In genomic region chr14:101235042-101235871, GRCh38 we compare ENCODE assay signal across 8 cellular contexts.
DNase-seq lines count a peak whose midpoint lies in the region; ATAC-seq and TF ChIP-seq lines count a peak whose summit lies in the region.

No MANE protein-coding gene starts in this region.

- no peaks in the 10 kb centered on the region for H3K79me2 ChIP-seq in Loucy (ENCODE audit: insufficient read depth, low read length)

- peak; percentile 68 for ATAC-seq in activated CD8-positive, alpha-beta T cell treated with anti-CD3 and anti-CD28 coated beads for 36 hours
- ATAC-seq in heart left ventricle, result peak in 3 of 4 donors; percentile 62 to 68 (median 68)
- peak; percentile 80 for ATAC-seq in sciatic nerve
- ATAC-seq in HG03045 (IDR thresholded peaks at IDR 0.05; ENCODE audit: unreplicated experiment), result no peak
- no peak for ATAC-seq in HG03521 (IDR thresholded peaks at IDR 0.05; ENCODE audit: unreplicated experiment)

- H3K27me3 Mint-ChIP-seq in activated CD8-positive, alpha-beta T cell treated with anti-CD3 and anti-CD28 coated beads for 36 hours, result peaks cover 2% of the 10 kb centered on the region

- no peaks in the 10 kb centered on the region for H3K36me3 Mint-ChIP-seq in activated CD8-positive, alpha-beta T cell treated with anti-CD3 and anti-CD28 coated beads for 36 hours (ENCODE audit: low read depth)

- H3K4me1 ChIP-seq in Loucy (ENCODE audit: insufficient read depth, low read length, poor library complexity, severe bottlenecking) (no peaks in the 10 kb centered on the region), heart left ventricle (no peaks in the 10 kb centered on the region)

- no peak overlapping the region for H3K4me3 Mint-ChIP-seq in activated CD8-positive, alpha-beta T cell treated with anti-CD3 and anti-CD28 coated beads for 36 hours

- H3K27ac ChIP-seq in heart left ventricle, result no peak overlapping the region

- no peak overlapping the region for H3K27ac Mint-ChIP-seq in activated CD8-positive, alpha-beta T cell treated with anti-CD3 and anti-CD28 coated beads for 36 hours

- H3K4me3 ChIP-seq in Loucy (ENCODE audit: low read length, poor library complexity, severe bottlenecking) (no peak overlapping the region), heart left ventricle (no peak overlapping the region)

- H4K20me1 ChIP-seq in Loucy (ENCODE audit: insufficient read depth, low read length, poor library complexity, severe bottlenecking), result no peaks in the 10 kb centered on the region

- H3K9me3 Mint-ChIP-seq in activated CD8-positive, alpha-beta T cell treated with anti-CD3 and anti-CD28 coated beads for 36 hours, result no peaks in the 10 kb centered on the region

- no peaks in the 10 kb centered on the region for H3K27me3 ChIP-seq in Loucy (ENCODE audit: insufficient read depth, low read length, poor library complexity, severe bottlenecking)
- peaks cover 0 to 44% (median 4%) of the 10 kb centered on the region in 9 donors for H3K27me3 ChIP-seq in heart left ventricle

- no peaks in the 10 kb centered on the region for H3F3A ChIP-seq in Loucy (ENCODE audit: low read depth)

- H3K4me1 Mint-ChIP-seq in activated CD8-positive, alpha-beta T cell treated with anti-CD3 and anti-CD28 coated beads for 36 hours (ENCODE audit: low read depth), result no peaks in the 10 kb centered on the region

- WGBS in heart left ventricle, 4 donors, result 62 to 65% (median 64%) methylated on average over 20 to 21 of the region's 21 CpGs

- TF ChIP-seq POLR2A in heart left ventricle (IDR thresholded peaks at IDR 0.05), result no peak

- H3K9ac ChIP-seq in Loucy (ENCODE audit: low read depth, low read length, poor library complexity, severe bottlenecking), result no peak overlapping the region

- H3K36me3 ChIP-seq in Loucy (ENCODE audit: insufficient read depth, low read length) (no peaks in the 10 kb centered on the region), heart left ventricle (no peaks in the 10 kb centered on the region)

- CTCF ChIA-PET in activated CD8-positive, alpha-beta T cell treated with anti-CD3 and anti-CD28 coated beads for 36 hours (lab: Charles Lee), result interaction anchor here (0.9 to 1.4 kb wide), 2 partner anchors 10 to 329 kb away, joined by 3 read pairs; no protein-coding TSS in a partner anchor

- H3K9me2 ChIP-seq in Loucy (replicated peaks; ENCODE audit: low read depth, low read length), result no peaks in the 10 kb centered on the region

- DNase-seq in SKM-1 (lab: John Stamatoyannopoulos, UW; ENCODE audit: unreplicated experiment), result peak; percentile 0
- no peak for DNase-seq in SKM-1 treated with dmso at 0.1 percent for 144 hours (lab: John Stamatoyannopoulos, UW; ENCODE audit: unreplicated experiment)
- DNase-seq in activated CD8-positive, alpha-beta T cell treated with anti-CD3 and anti-CD28 coated beads for 36 hours, result peak; percentile 64
- peak in 3 of 5 donors; percentile 27 to 45 (median 33) for DNase-seq in heart left ventricle
- DNase-seq in sciatic nerve (ENCODE audit: low spot score), result peak; percentile 83

- POLR2A ChIA-PET in activated CD8-positive, alpha-beta T cell treated with anti-CD3 and anti-CD28 coated beads for 36 hours (lab: Charles Lee), result no interaction called here

- H3K4me2 ChIP-seq in Loucy (ENCODE audit: low read depth, low read length, poor library complexity, severe bottlenecking), result no peak overlapping the region

- TF ChIP-seq CTCF in Loucy (conservative IDR thresholded peaks at IDR 0.05; ENCODE audit: low read length) (peak; percentile 86), heart left ventricle (IDR thresholded peaks at IDR 0.05) (peak; percentile 36 to 59 (median 52))
- peak; percentile 62 for TF ChIP-seq CTCF in activated CD8-positive, alpha-beta T cell treated with anti-CD3 and anti-CD28 coated beads for 36 hours (IDR thresholded peaks at IDR 0.05)

- intact Hi-C loops in activated CD8-positive, alpha-beta T cell treated with anti-CD3 and anti-CD28 coated beads for 36 hours (cut with micrococcal nuclease), result no loop called here
- intact Hi-C loops in heart left ventricle (cut with DNase I), result loop anchor here in 3 of 10 donors (2.0 to 10.0 kb wide), 4 partner anchors 380 to 573 kb away; no protein-coding TSS in a partner anchor
- intact Hi-C loops in sciatic nerve (cut with DNase I), result no loop called here

- no peaks in the 10 kb centered on the region for H3K9me3 ChIP-seq in Loucy (ENCODE audit: insufficient read depth, low read depth, low read length)
- H3K9me3 ChIP-seq in heart left ventricle, result no peaks in the 10 kb centered on the region

- H2AFZ ChIP-seq in Loucy (ENCODE audit: low read length), result no peak overlapping the region

Comparison
In these comparisons a context has a peak if more than half of its experiments do, and no peak if none do; other contexts are left out.
1. ATAC-seq: peak in activated CD8-positive, alpha-beta T cell treated with anti-CD3 and anti-CD28 coated beads for 36 hours (single experiment), heart left ventricle (3 of 4) and sciatic nerve (single experiment); none in HG03045 (single experiment) and HG03521 (single experiment).
2. Peak in every context shown above with its lines, with median percentiles within 50 percentile points of each other: CTCF ChIP-seq.